ENCODE assay signal across 19 cellular contexts in the genomic region with DNA sequence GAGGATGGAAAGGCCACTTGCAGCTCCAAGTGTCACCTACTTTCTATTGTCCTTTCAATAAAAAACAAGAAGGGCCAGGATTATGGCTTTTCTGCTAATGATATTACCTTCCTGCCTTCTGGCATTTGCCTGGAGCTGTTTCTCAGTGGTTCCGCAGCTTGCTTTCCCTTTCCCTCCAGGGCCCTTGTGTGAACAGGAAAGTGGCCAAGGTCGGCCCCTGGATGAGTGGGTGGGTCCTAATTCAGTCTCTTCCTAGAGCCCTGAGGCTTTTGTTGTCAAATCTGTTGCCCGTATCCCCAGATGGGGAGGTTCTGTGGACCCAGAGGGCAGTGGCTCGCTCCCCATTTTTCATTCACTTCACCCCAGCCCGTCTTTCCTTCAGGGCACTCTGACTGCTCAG.
DNase-seq lines count a peak whose midpoint lies in the region; ATAC-seq and TF ChIP-seq lines count a peak whose summit lies in the region.
"Had no signal": no experiment of that assay in that cellular context is flagged by ENCODE, and none has a peak within 500 bp of the region (broad histone marks: within the 10 kb centered on the region; RNA-seq: fewer than 3 reads in every experiment).

No MANE protein-coding gene starts in this region.

- no peaks in the 10 kb centered on the region for H3K9me3 ChIP-seq in cardiac muscle cell (ENCODE audit: low read depth)
- H3K9me3 ChIP-seq in right cardiac atrium (ENCODE audit: control insufficient read depth, low read length) = no peaks in the 10 kb centered on the region
- no peaks in the 10 kb centered on the region for H3K9me3 ChIP-seq in spleen
- no peaks in the 10 kb centered on the region for H3K9me3 ChIP-seq in gastroesophageal sphincter
- H3K9me3 ChIP-seq: A549, Caco-2 had no signal

- peaks cover 40% of the 10 kb centered on the region for H3K36me3 Mint-ChIP-seq in nephron progenitor cell (ENCODE audit: low read depth)

- peaks cover 24% of the 10 kb centered on the region for H3K4me1 ChIP-seq in cardiac muscle cell (ENCODE audit: low read depth)
- peaks cover 3% of the 10 kb centered on the region for H3K4me1 ChIP-seq in right cardiac atrium (ENCODE audit: control insufficient read depth, insufficient read depth, low read length)
- H3K4me1 ChIP-seq in spleen = peaks cover 0 to 26% (median 5%) of the 10 kb centered on the region in 6 donors
- H3K4me1 ChIP-seq in gastroesophageal sphincter = no peaks in the 10 kb centered on the region
- H3K4me1 ChIP-seq: Caco-2 had no signal

- TF ChIP-seq EP300 in gastroesophageal sphincter (IDR thresholded peaks at IDR 0.05) = no peak

- H3K4me3 Mint-ChIP-seq in nephron progenitor cell = no peak overlapping the region
- H3K4me3 Mint-ChIP-seq: B cell; CD4-positive, alpha-beta T cell; CD8-positive, alpha-beta T cell had no signal

- TF ChIP-seq POLR2A in spleen (IDR thresholded peaks at IDR 0.05) = no peak
- no peak for TF ChIP-seq POLR2A in gastroesophageal sphincter (IDR thresholded peaks at IDR 0.05)

- H3K27ac ChIP-seq in cardiac muscle cell (peak overlapping the region; percentile 20), right cardiac atrium (ENCODE audit: low read length) (no peak overlapping the region), spleen (peak overlapping the region in 7 of 8 donors; percentile 32 to 73 (median 54)), gastroesophageal sphincter (no peak overlapping the region)
- H3K27ac ChIP-seq: 22Rv1; BLaER1 treated with 17β-estradiol and CSF1 and Interleukin-3, amounts not matched to agents 10 nM and 100 nM; C4-2B had no signal

- no peaks in the 10 kb centered on the region for H3K4me1 Mint-ChIP-seq in nephron progenitor cell

- intact Hi-C loops in right cardiac atrium (cut with DNase I) (no loop called here), spleen (cut with DNase I; ENCODE audit: low total_unique reads) (no loop called here)

- H3K27me3 Mint-ChIP-seq in nephron progenitor cell (ENCODE audit: low read depth, poor library complexity) = peaks cover 7% of the 10 kb centered on the region
- H3K27me3 Mint-ChIP-seq: CD4-positive, alpha-beta T cell had no signal

- no peak for TF ChIP-seq CTCF in cardiac muscle cell (IDR thresholded peaks at IDR 0.05; ENCODE audit: low read depth, low read length)
- TF ChIP-seq CTCF in nephron progenitor cell (IDR thresholded peaks at IDR 0.05) = no peak
- TF ChIP-seq CTCF in spleen (IDR thresholded peaks at IDR 0.05 in 8 of 11, conservative IDR thresholded peaks at IDR 0.05 in 3 of 11) = no peak
- TF ChIP-seq CTCF in gastroesophageal sphincter (IDR thresholded peaks at IDR 0.05) = no peak

- DNase-seq in NCI-H82 (lab: John Stamatoyannopoulos, UW) = peak; percentile 63
- DNase-seq in NCI-H82 treated with DMSO at 0.1 percent for 48 hours (lab: John Stamatoyannopoulos, UW; ENCODE audit: unreplicated experiment) = no peak
- DNase-seq in cardiac muscle cell (ENCODE audit: low read depth in 1 of 2, low spot score in 1 of 2) = no peak
- DNase-seq in right cardiac atrium = no peak
- DNase-seq in nephron progenitor cell = no peak
- DNase-seq in spleen = no peak
- DNase-seq: AML-193; Caco-2; Calu3; CD4-positive, alpha-beta T cell; CD8-positive, alpha-beta T cell; DMS79 treated with DMSO at 0.1 percent for 48 hours; GF-D8 had no signal

- no peaks in the 10 kb centered on the region for H3K27me3 ChIP-seq in cardiac muscle cell
- H3K27me3 ChIP-seq in right cardiac atrium (ENCODE audit: control insufficient read depth, insufficient read depth) = no peaks in the 10 kb centered on the region
- no peaks in the 10 kb centered on the region for H3K27me3 ChIP-seq in spleen (replicated peaks in 1 of 7)
- no peaks in the 10 kb centered on the region for H3K27me3 ChIP-seq in gastroesophageal sphincter
- H3K27me3 ChIP-seq: BLaER1 treated with 17β-estradiol and CSF1 and Interleukin-3, amounts not matched to agents 10 nM and 100 nM had no signal

- H3K4me3 ChIP-seq in cardiac muscle cell (no peak overlapping the region), right cardiac atrium (ENCODE audit: low read length) (no peak overlapping the region), spleen (no peak overlapping the region), gastroesophageal sphincter (no peak overlapping the region)
- H3K4me3 ChIP-seq: A549; BLaER1 treated with 17β-estradiol and CSF1 and Interleukin-3, amounts not matched to agents 10 nM and 100 nM had no signal

- H3K36me3 ChIP-seq in cardiac muscle cell = peaks cover 6% of the 10 kb centered on the region
- peaks cover 0 to 57% (median 0%) of the 10 kb centered on the region in 6 donors for H3K36me3 ChIP-seq in spleen
- peaks cover 0 to 47% of the 10 kb centered on the region in 2 donors for H3K36me3 ChIP-seq in gastroesophageal sphincter
- H3K36me3 ChIP-seq: BLaER1 treated with 17β-estradiol and CSF1 and Interleukin-3, amounts not matched to agents 10 nM and 100 nM had no signal

- ATAC-seq in right cardiac atrium = no peak
- no peak for ATAC-seq in gastroesophageal sphincter
- ATAC-seq: A549; CD8-positive, alpha-beta T cell had no signal

- 77% methylated on average over 5 of the region's 5 CpGs for WGBS in right cardiac atrium
- 74 to 84% (median 80%) methylated on average over 5 of the region's 5 CpGs for WGBS in spleen, 5 donors
- 80 to 85% methylated on average over 2 to 5 of the region's 5 CpGs for WGBS in gastroesophageal sphincter (ENCODE audit: low coverage in 1 of 2), 2 donors

- peak overlapping the region; percentile 95 for H3K27ac Mint-ChIP-seq in nephron progenitor cell
- H3K27ac Mint-ChIP-seq: B cell; CD4-positive, alpha-beta T cell; CD8-positive, alpha-beta T cell had no signal

- no peaks in the 10 kb centered on the region for H3K9me3 Mint-ChIP-seq in nephron progenitor cell
- H3K9me3 Mint-ChIP-seq: CD4-positive, alpha-beta T cell had no signal

Comparison
In these comparisons a context has a peak if more than half of its experiments do, and no peak if none do; other contexts are left out.
1. H3K27ac ChIP-seq: peak in cardiac muscle cell (single experiment) and spleen (7 of 8); none in right cardiac atrium (single experiment) and gastroesophageal sphincter (0 of 4).